ENCODE assay signal across 13 cellular contexts in the genomic region with DNA sequence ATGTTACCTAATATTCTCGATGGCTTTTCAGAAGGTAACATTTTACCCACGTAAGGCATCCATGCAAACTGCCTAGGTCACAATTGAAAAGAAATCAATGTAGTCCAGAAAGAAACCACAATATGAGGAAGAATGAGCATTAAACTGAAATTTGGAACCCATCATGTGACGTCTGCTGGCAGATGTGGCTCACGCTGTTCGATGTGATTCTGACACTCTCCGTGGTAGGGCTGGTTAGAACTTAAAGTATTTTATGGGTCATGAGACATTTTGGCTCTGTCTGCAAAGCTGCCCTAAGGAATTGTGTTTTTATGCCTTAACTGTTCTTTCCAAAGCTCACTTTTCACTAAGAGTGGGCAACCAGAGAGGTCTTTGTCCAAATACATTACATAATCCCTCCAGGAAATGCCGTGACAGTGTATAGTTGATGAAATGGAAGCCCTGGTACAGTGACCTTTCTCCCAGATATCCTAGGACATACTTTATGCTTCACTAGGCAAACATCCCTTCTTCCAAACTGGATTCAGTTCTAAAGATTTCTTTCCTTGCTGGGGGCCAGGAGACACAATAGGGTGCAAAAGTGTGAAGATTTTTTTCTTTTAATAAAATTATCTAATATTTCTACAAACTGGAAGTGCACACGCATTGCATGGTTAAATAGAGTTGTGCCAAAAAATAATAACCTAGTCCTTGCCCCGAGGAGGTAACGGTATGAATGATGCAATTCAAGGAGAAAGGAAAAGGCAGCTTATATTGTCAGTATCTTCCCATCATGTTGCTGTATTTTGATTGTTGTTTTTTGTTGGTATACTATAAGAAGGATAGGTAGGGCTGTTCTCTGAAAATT.
DNase-seq lines count a peak whose midpoint lies in the region; ATAC-seq and TF ChIP-seq lines count a peak whose summit lies in the region.
"Had no signal": no experiment of that assay in that cellular context is flagged by ENCODE, and none has a peak within 500 bp of the region (broad histone marks: within the 10 kb centered on the region; RNA-seq: fewer than 3 reads in every experiment).

No MANE protein-coding gene starts in this region.

- DNase-seq in ACHN (peak; percentile 46), MV-4-11 (lab: John Stamatoyannopoulos, UW) (peak; percentile 18), right lobe of liver (no peak), colonic mucosa (no peak)
- DNase-seq in activated T-helper 1 cell treated with anti-CD3 and anti-CD28 coated beads, Interleukin-12 subunit alpha, Interleukin-12 subunit beta, Interleukin-2, Interleukin-4 antibody, amounts not matched to agents 30 ng/mL and 10 ng/mL and 1 ng/mL, durations not matched to agents 14 hours and 24 hours and 36 hours (ENCODE audit: low spot score): no peak
- DNase-seq in stimulated activated naive CD4-positive, alpha-beta T cell treated with Interleukin-2 at 50 U/mL for 16 hours (lab: John Stamatoyannopoulos, UW): no peak
- no peak for DNase-seq in activated CD4-positive, alpha-beta T cell treated with anti-CD3 and anti-CD28 coated beads for 36 hours
- DNase-seq: activated CD4-positive, alpha-beta T cell treated with anti-CD3 and anti-CD28 coated beads, Interleukin-2, amount 10 ng/mL, durations not matched to agents 7 days and 5 days; activated naive CD4-positive, alpha-beta T cell treated with anti-CD3 and anti-CD28 coated beads, Interleukin-2, amount 10 ng/mL, durations not matched to agents 7 days and 5 days; NCI-H2227 treated with DMSO at 0.1 percent for 48 hours had no signal

- H3K9me3 ChIP-seq in right lobe of liver (no peaks in the 10 kb centered on the region), colonic mucosa (no peaks in the 10 kb centered on the region)
- H3K9me3 ChIP-seq: HAP-1 had no signal

- no peak for TF ChIP-seq CTCF in right lobe of liver (IDR thresholded peaks at IDR 0.05)
- TF ChIP-seq CTCF in colonic mucosa (IDR thresholded peaks at IDR 0.05): no peak

- H3K4me3 ChIP-seq in right lobe of liver: peak overlapping the region in 2 of 3 donors; percentile 3 to 11
- H3K4me3 ChIP-seq in colonic mucosa: no peak overlapping the region
- H3K4me3 ChIP-seq: HAP-1 had no signal

- H3K27me3 Mint-ChIP-seq in dendritic cell treated with granulocyte-macrophage colony-stimulating factor and Interleukin-4, amounts not matched to agents 40 ng/mL and 50 ng/mL, for 4 days: no peaks in the 10 kb centered on the region
- no peaks in the 10 kb centered on the region for H3K27me3 Mint-ChIP-seq in activated T-helper 1 cell treated with anti-CD3 and anti-CD28 coated beads, Interleukin-12 subunit alpha, Interleukin-12 subunit beta, Interleukin-2, Interleukin-4 antibody, amounts not matched to agents 30 ng/mL and 10 ng/mL and 1 ng/mL, durations not matched to agents 14 hours and 24 hours and 36 hours (ENCODE audit: insufficient read depth)
- H3K27me3 Mint-ChIP-seq in activated CD4-positive, alpha-beta T cell treated with anti-CD3 and anti-CD28 coated beads for 36 hours: no peaks in the 10 kb centered on the region
- H3K27me3 Mint-ChIP-seq: activated naive CD4-positive, alpha-beta T cell treated with anti-CD3 and anti-CD28 coated beads, Interleukin-2, amount 10 ng/mL, durations not matched to agents 7 days and 5 days; stimulated activated naive CD8-positive, alpha-beta T cell treated with anti-CD3 and anti-CD28 coated beads, Interleukin-15, Interleukin-2, amounts not matched to agents 100 ng/mL and 50 ng/mL, for 24 hours had no signal

- H3K36me3 Mint-ChIP-seq in dendritic cell treated with granulocyte-macrophage colony-stimulating factor and Interleukin-4, amounts not matched to agents 40 ng/mL and 50 ng/mL, for 4 days (ENCODE audit: low read depth): no peaks in the 10 kb centered on the region
- H3K36me3 Mint-ChIP-seq in activated T-helper 1 cell treated with anti-CD3 and anti-CD28 coated beads, Interleukin-12 subunit alpha, Interleukin-12 subunit beta, Interleukin-2, Interleukin-4 antibody, amounts not matched to agents 30 ng/mL and 10 ng/mL and 1 ng/mL, durations not matched to agents 14 hours and 24 hours and 36 hours (ENCODE audit: low read depth): no peaks in the 10 kb centered on the region
- H3K36me3 Mint-ChIP-seq in activated CD4-positive, alpha-beta T cell treated with anti-CD3 and anti-CD28 coated beads for 36 hours (ENCODE audit: low read depth): no peaks in the 10 kb centered on the region
- H3K36me3 Mint-ChIP-seq: activated naive CD4-positive, alpha-beta T cell treated with anti-CD3 and anti-CD28 coated beads, Interleukin-2, amount 10 ng/mL, durations not matched to agents 7 days and 5 days had no signal

- ATAC-seq in right lobe of liver: peak; percentile 46 to 65 (median 54)
- no peak for ATAC-seq in activated CD4-positive, alpha-beta T cell treated with anti-CD3 and anti-CD28 coated beads for 36 hours

- CTCF ChIA-PET in activated CD4-positive, alpha-beta T cell treated with anti-CD3 and anti-CD28 coated beads for 36 hours (lab: Charles Lee): no interaction called here

- no peak overlapping the region for H3K9ac ChIP-seq in colonic mucosa (ENCODE audit: low read depth in 2 of 2, low read length in 2 of 2)

- H3K36me3 ChIP-seq in right lobe of liver: no peaks in the 10 kb centered on the region
- no peaks in the 10 kb centered on the region for H3K36me3 ChIP-seq in colonic mucosa
- H3K36me3 ChIP-seq: HAP-1 had no signal

- H3K4me3 Mint-ChIP-seq in dendritic cell treated with granulocyte-macrophage colony-stimulating factor and Interleukin-4, amounts not matched to agents 40 ng/mL and 50 ng/mL, for 4 days: peak overlapping the region; percentile 20
- H3K4me3 Mint-ChIP-seq in activated T-helper 1 cell treated with anti-CD3 and anti-CD28 coated beads, Interleukin-12 subunit alpha, Interleukin-12 subunit beta, Interleukin-2, Interleukin-4 antibody, amounts not matched to agents 30 ng/mL and 10 ng/mL and 1 ng/mL, durations not matched to agents 14 hours and 24 hours and 36 hours: no peak overlapping the region
- H3K4me3 Mint-ChIP-seq in activated CD4-positive, alpha-beta T cell treated with anti-CD3 and anti-CD28 coated beads for 36 hours: no peak overlapping the region
- H3K4me3 Mint-ChIP-seq: activated CD4-positive, alpha-beta T cell treated with anti-CD3 and anti-CD28 coated beads, Interleukin-2, amount 10 ng/mL, durations not matched to agents 7 days and 5 days; activated naive CD4-positive, alpha-beta T cell treated with anti-CD3 and anti-CD28 coated beads, Interleukin-2, amount 10 ng/mL, durations not matched to agents 7 days and 5 days; stimulated activated naive CD8-positive, alpha-beta T cell treated with anti-CD3 and anti-CD28 coated beads, Interleukin-15, Interleukin-2, amounts not matched to agents 100 ng/mL and 50 ng/mL, for 24 hours had no signal

- H3K4me1 ChIP-seq in right lobe of liver (peaks cover 0 to 43% (median 22%) of the 10 kb centered on the region in 4 donors), colonic mucosa (no peaks in the 10 kb centered on the region)

- no peak overlapping the region for H3K27ac Mint-ChIP-seq in dendritic cell treated with granulocyte-macrophage colony-stimulating factor and Interleukin-4, amounts not matched to agents 40 ng/mL and 50 ng/mL, for 4 days
- no peak overlapping the region for H3K27ac Mint-ChIP-seq in activated T-helper 1 cell treated with anti-CD3 and anti-CD28 coated beads, Interleukin-12 subunit alpha, Interleukin-12 subunit beta, Interleukin-2, Interleukin-4 antibody, amounts not matched to agents 30 ng/mL and 10 ng/mL and 1 ng/mL, durations not matched to agents 14 hours and 24 hours and 36 hours
- H3K27ac Mint-ChIP-seq in activated CD4-positive, alpha-beta T cell treated with anti-CD3 and anti-CD28 coated beads for 36 hours: no peak overlapping the region
- H3K27ac Mint-ChIP-seq: activated CD4-positive, alpha-beta T cell treated with anti-CD3 and anti-CD28 coated beads, Interleukin-2, amount 10 ng/mL, durations not matched to agents 7 days and 5 days; activated naive CD4-positive, alpha-beta T cell treated with anti-CD3 and anti-CD28 coated beads, Interleukin-2, amount 10 ng/mL, durations not matched to agents 7 days and 5 days; stimulated activated naive CD8-positive, alpha-beta T cell treated with anti-CD3 and anti-CD28 coated beads, Interleukin-15, Interleukin-2, amounts not matched to agents 100 ng/mL and 50 ng/mL, for 24 hours had no signal

- in situ Hi-C loops in ACHN (cut with HindIII; ENCODE audit: low pct_ligation_motif_present, low pct_unique_long_range_greater_than_20kb, low sequenced_read_pairs): no loop called here

- H3K27ac ChIP-seq in right lobe of liver: peak overlapping the region; percentile 31 to 64 (median 39)
- H3K27ac ChIP-seq in colonic mucosa: no peak overlapping the region

- no peaks in the 10 kb centered on the region for H3K9me3 Mint-ChIP-seq in dendritic cell treated with granulocyte-macrophage colony-stimulating factor and Interleukin-4, amounts not matched to agents 40 ng/mL and 50 ng/mL, for 4 days
- no peaks in the 10 kb centered on the region for H3K9me3 Mint-ChIP-seq in activated T-helper 1 cell treated with anti-CD3 and anti-CD28 coated beads, Interleukin-12 subunit alpha, Interleukin-12 subunit beta, Interleukin-2, Interleukin-4 antibody, amounts not matched to agents 30 ng/mL and 10 ng/mL and 1 ng/mL, durations not matched to agents 14 hours and 24 hours and 36 hours
- no peaks in the 10 kb centered on the region for H3K9me3 Mint-ChIP-seq in activated CD4-positive, alpha-beta T cell treated with anti-CD3 and anti-CD28 coated beads for 36 hours (ENCODE audit: low read depth)
- H3K9me3 Mint-ChIP-seq: activated CD4-positive, alpha-beta T cell treated with anti-CD3 and anti-CD28 coated beads, Interleukin-2, amount 10 ng/mL, durations not matched to agents 7 days and 5 days; activated naive CD4-positive, alpha-beta T cell treated with anti-CD3 and anti-CD28 coated beads, Interleukin-2, amount 10 ng/mL, durations not matched to agents 7 days and 5 days; stimulated activated naive CD8-positive, alpha-beta T cell treated with anti-CD3 and anti-CD28 coated beads, Interleukin-15, Interleukin-2, amounts not matched to agents 100 ng/mL and 50 ng/mL, for 24 hours had no signal

- POLR2A ChIA-PET in activated CD4-positive, alpha-beta T cell treated with anti-CD3 and anti-CD28 coated beads for 36 hours (lab: Charles Lee): no interaction called here

- intact Hi-C loops in dendritic cell treated with granulocyte-macrophage colony-stimulating factor and Interleukin-4, amounts not matched to agents 40 ng/mL and 50 ng/mL, for 4 days (cut with micrococcal nuclease): no loop called here
- intact Hi-C loops in right lobe of liver (cut with DNase I): no loop called here
- intact Hi-C loops in activated T-helper 1 cell treated with anti-CD3 and anti-CD28 coated beads, Interleukin-12 subunit alpha, Interleukin-12 subunit beta, Interleukin-2, Interleukin-4 antibody, amounts not matched to agents 30 ng/mL and 10 ng/mL and 1 ng/mL, durations not matched to agents 14 hours and 24 hours and 36 hours (cut with micrococcal nuclease): no loop called here
- intact Hi-C loops in activated CD4-positive, alpha-beta T cell treated with anti-CD3 and anti-CD28 coated beads for 36 hours (cut with DNase I, micrococcal nuclease): no loop called here
- intact Hi-C loops in colonic mucosa (cut with DNase I): no loop called here

- peaks cover 11% of the 10 kb centered on the region for H3K4me1 Mint-ChIP-seq in dendritic cell treated with granulocyte-macrophage colony-stimulating factor and Interleukin-4, amounts not matched to agents 40 ng/mL and 50 ng/mL, for 4 days (ENCODE audit: low read depth)
- H3K4me1 Mint-ChIP-seq in activated T-helper 1 cell treated with anti-CD3 and anti-CD28 coated beads, Interleukin-12 subunit alpha, Interleukin-12 subunit beta, Interleukin-2, Interleukin-4 antibody, amounts not matched to agents 30 ng/mL and 10 ng/mL and 1 ng/mL, durations not matched to agents 14 hours and 24 hours and 36 hours (ENCODE audit: low read depth): no peaks in the 10 kb centered on the region
- H3K4me1 Mint-ChIP-seq in activated CD4-positive, alpha-beta T cell treated with anti-CD3 and anti-CD28 coated beads for 36 hours: no peaks in the 10 kb centered on the region
- H3K4me1 Mint-ChIP-seq: activated CD4-positive, alpha-beta T cell treated with anti-CD3 and anti-CD28 coated beads, Interleukin-2, amount 10 ng/mL, durations not matched to agents 7 days and 5 days; activated naive CD4-positive, alpha-beta T cell treated with anti-CD3 and anti-CD28 coated beads, Interleukin-2, amount 10 ng/mL, durations not matched to agents 7 days and 5 days had no signal

- WGBS in right lobe of liver (ENCODE audit: insufficient coverage, low coverage, low lambda C conversion rate, missing lambda C conversion rate): 8% methylated on average over 10 of the region's 10 CpGs

- H3K27me3 ChIP-seq in right lobe of liver (no peaks in the 10 kb centered on the region), colonic mucosa (no peaks in the 10 kb centered on the region)

- TF ChIP-seq POLR2A in right lobe of liver (IDR thresholded peaks at IDR 0.05): no peak

Comparison
In these comparisons a context has a peak if more than half of its experiments do, and no peak if none do; other contexts are left out.
1. DNase-seq: peak in ACHN (single experiment) and MV-4-11 (single experiment); none in right lobe of liver (0 of 3), activated T-helper 1 cell treated with anti-CD3 and anti-CD28 coated beads, Interleukin-12 subunit alpha, Interleukin-12 subunit beta, Interleukin-2, Interleukin-4 antibody, amounts not matched to agents 30 ng/mL and 10 ng/mL and 1 ng/mL, durations not matched to agents 14 hours and 24 hours and 36 hours (single experiment), stimulated activated naive CD4-positive, alpha-beta T cell treated with Interleukin-2 at 50 U/mL for 16 hours (single experiment), activated CD4-positive, alpha-beta T cell treated with anti-CD3 and anti-CD28 coated beads for 36 hours (single experiment) and colonic mucosa (single experiment).